ENCODE assay signal across 15 cellular contexts in genomic region chr17:78844301-78845005, GRCh38.
DNase-seq lines count a peak whose midpoint lies in the region; ATAC-seq and TF ChIP-seq lines count a peak whose summit lies in the region.
"Had no signal": no experiment of that assay in that cellular context is flagged by ENCODE, and none has a peak within 500 bp of the region (broad histone marks: within the 10 kb centered on the region; RNA-seq: fewer than 3 reads in every experiment).

No MANE protein-coding gene starts in this region.

- in situ Hi-C loops in brain microvascular endothelial cell (cut with HindIII; ENCODE audit: low pct_ligation_motif_present, low sequenced_read_pairs), result no loop called here

- peak overlapping the region; percentile 24 for H3K27ac Mint-ChIP-seq in stimulated activated naive CD8-positive, alpha-beta T cell treated with anti-CD3 and anti-CD28 coated beads, Interleukin-15, Interleukin-2, amounts not matched to agents 100 ng/mL and 50 ng/mL, for 24 hours
- no peak overlapping the region for H3K27ac Mint-ChIP-seq in stimulated activated naive CD8-positive, alpha-beta T cell treated with anti-CD3 and anti-CD28 coated beads, Interleukin-15, amount 100 ng/mL, for 72 hours
- H3K27ac Mint-ChIP-seq: neural progenitor cell had no signal

- no peak overlapping the region for H3K27ac ChIP-seq in brain microvascular endothelial cell
- H3K27ac ChIP-seq: BLaER1, neural progenitor cell had no signal

- no peaks in the 10 kb centered on the region for H3K9me3 Mint-ChIP-seq in stimulated activated naive CD8-positive, alpha-beta T cell treated with anti-CD3 and anti-CD28 coated beads, Interleukin-15, Interleukin-2, amounts not matched to agents 100 ng/mL and 50 ng/mL, for 24 hours
- no peaks in the 10 kb centered on the region for H3K9me3 Mint-ChIP-seq in stimulated activated naive CD8-positive, alpha-beta T cell treated with anti-CD3 and anti-CD28 coated beads, Interleukin-15, amount 100 ng/mL, for 72 hours
- H3K9me3 Mint-ChIP-seq: neural progenitor cell had no signal

- H3K27me3 ChIP-seq in brain microvascular endothelial cell (replicated peaks), result no peaks in the 10 kb centered on the region
- H3K27me3 ChIP-seq: BLaER1, neural progenitor cell had no signal

- no peak for DNase-seq in stimulated activated naive CD8-positive, alpha-beta T cell treated with anti-CD3 and anti-CD28 coated beads, Interleukin-15, amount 100 ng/mL, for 72 hours
- DNase-seq in brain microvascular endothelial cell, result peak; percentile 33
- DNase-seq in inferior parietal cortex (ENCODE audit: extremely low spot score), result peak; percentile 37
- no peak for DNase-seq in NCI-H1930 (lab: John Stamatoyannopoulos, UW)
- DNase-seq: activated CD8-positive, alpha-beta memory T cell treated with anti-CD3 and anti-CD28 coated beads, Interleukin-2, amount 50 U/mL, for 48 hours; NCI-H1092; NCI-H526 had no signal

- H3K4me3 ChIP-seq in brain microvascular endothelial cell (ENCODE audit: low read depth, low read length), result no peak overlapping the region
- H3K4me3 ChIP-seq: BLaER1, neural progenitor cell, smooth muscle cell had no signal

- no peak for TF ChIP-seq CTCF in brain microvascular endothelial cell (IDR thresholded peaks at IDR 0.05; ENCODE audit: low read depth, low read length, missing control alignments)

- no peak overlapping the region for H3K4me3 Mint-ChIP-seq in stimulated activated naive CD8-positive, alpha-beta T cell treated with anti-CD3 and anti-CD28 coated beads, Interleukin-15, Interleukin-2, amounts not matched to agents 100 ng/mL and 50 ng/mL, for 24 hours
- no peak overlapping the region for H3K4me3 Mint-ChIP-seq in stimulated activated naive CD8-positive, alpha-beta T cell treated with anti-CD3 and anti-CD28 coated beads, Interleukin-15, amount 100 ng/mL, for 72 hours
- H3K4me3 Mint-ChIP-seq: neural progenitor cell had no signal

- H3K27me3 Mint-ChIP-seq in stimulated activated naive CD8-positive, alpha-beta T cell treated with anti-CD3 and anti-CD28 coated beads, Interleukin-15, Interleukin-2, amounts not matched to agents 100 ng/mL and 50 ng/mL, for 24 hours, result no peaks in the 10 kb centered on the region
- no peaks in the 10 kb centered on the region for H3K27me3 Mint-ChIP-seq in stimulated activated naive CD8-positive, alpha-beta T cell treated with anti-CD3 and anti-CD28 coated beads, Interleukin-15, amount 100 ng/mL, for 72 hours

- H3K36me3 ChIP-seq in brain microvascular endothelial cell (replicated peaks), result no peaks in the 10 kb centered on the region
- H3K36me3 ChIP-seq: BLaER1, neural progenitor cell had no signal

- no peak for ATAC-seq in stimulated activated naive CD8-positive, alpha-beta T cell treated with anti-CD3 and anti-CD28 coated beads, Interleukin-15, amount 100 ng/mL, for 72 hours
- ATAC-seq in HG02610 (IDR thresholded peaks at IDR 0.05; ENCODE audit: unreplicated experiment) (no peak), HG02938 (IDR thresholded peaks at IDR 0.05; ENCODE audit: unreplicated experiment) (no peak), HG02885 (IDR thresholded peaks at IDR 0.05; ENCODE audit: poor library complexity, unreplicated experiment) (no peak)
- ATAC-seq: esophagus mucosa had no signal

- peaks cover 4% of the 10 kb centered on the region for H3K36me3 Mint-ChIP-seq in stimulated activated naive CD8-positive, alpha-beta T cell treated with anti-CD3 and anti-CD28 coated beads, Interleukin-15, Interleukin-2, amounts not matched to agents 100 ng/mL and 50 ng/mL, for 24 hours (ENCODE audit: low read depth)
- H3K36me3 Mint-ChIP-seq: neural progenitor cell had no signal

- H3K4me1 Mint-ChIP-seq in stimulated activated naive CD8-positive, alpha-beta T cell treated with anti-CD3 and anti-CD28 coated beads, Interleukin-15, Interleukin-2, amounts not matched to agents 100 ng/mL and 50 ng/mL, for 24 hours (ENCODE audit: low read depth), result peaks cover 24% of the 10 kb centered on the region
- H3K4me1 Mint-ChIP-seq in stimulated activated naive CD8-positive, alpha-beta T cell treated with anti-CD3 and anti-CD28 coated beads, Interleukin-15, amount 100 ng/mL, for 72 hours, result peaks cover 23% of the 10 kb centered on the region

Comparison
In these comparisons a context has a peak if more than half of its experiments do, and no peak if none do; other contexts are left out.
1. DNase-seq: peak in brain microvascular endothelial cell (single experiment) and inferior parietal cortex (single experiment); none in stimulated activated naive CD8-positive, alpha-beta T cell treated with anti-CD3 and anti-CD28 coated beads, Interleukin-15, amount 100 ng/mL, for 72 hours (0 of 2) and NCI-H1930 (0 of 2).